1 cellular context compared by ENCODE assay signal in genomic region chr5:75334413-75334812, GRCh38.
TF ChIP-seq lines count a peak whose summit lies in the region.

No MANE protein-coding gene starts in this region.

TF ChIP-seq in HepG2, 621 proteins besides CTCF, POLR2A, EP300 and RAD21:
- TF ChIP-seq NFYB (CRISPR knock-in tag; IDR thresholded peaks at IDR 0.05) (peak; percentile 63), NFYC (CRISPR knock-in tag; IDR thresholded peaks at IDR 0.05) (peak; percentile 28; the same call in 1 of the 2 replicates), ZMYM4 (CRISPR knock-in tag; IDR thresholded peaks at IDR 0.05) (peak; percentile 51; the same call in 1 of the 2 replicates), ZNF501 (CRISPR knock-in tag; IDR thresholded peaks at IDR 0.05) (peak; percentile 36; the same call in 1 of the 2 replicates)
